ENCODE assay signal across 8 cellular contexts in genomic region chr11:20035701-20036601, GRCh38.
DNase-seq lines count a peak whose midpoint lies in the region; ATAC-seq, FAIRE-seq and TF ChIP-seq lines count a peak whose summit lies in the region.

No MANE protein-coding gene starts in this region.

- DNase-seq in HPDE6-E6E7 (ENCODE audit: extremely low spot score): peak; percentile 76
- peak; percentile 78 for DNase-seq in NCI-H748 (lab: John Stamatoyannopoulos, UW; ENCODE audit: unreplicated experiment)
- no peak for DNase-seq in endothelial cell of umbilical vein (ENCODE audit: low read depth, low spot score)
- DNase-seq in skeletal muscle cell (ENCODE audit: low read depth): peak; percentile 99
- no peak for DNase-seq in central memory CD4-positive, alpha-beta T cell
- no peak for DNase-seq in activated naive CD4-positive, alpha-beta T cell treated with anti-CD3 and anti-CD28 coated beads, Interleukin-2, amount 50 U/mL, for 72 hours (ENCODE audit: low spot score in 2 of 2)
- no peak for DNase-seq in mesendoderm

- H3K9me1 ChIP-seq in endothelial cell of umbilical vein (replicated peaks; ENCODE audit: control insufficient read depth, extremely low read depth, insufficient read depth, low read length): no peaks in the 10 kb centered on the region

- H4K5ac ChIP-seq in mesendoderm (ENCODE audit: low read length): no peak overlapping the region

- H3K4me2 ChIP-seq in endothelial cell of umbilical vein (ENCODE audit: insufficient read depth, low read length) (no peak overlapping the region), mesendoderm (ENCODE audit: low read length) (no peak overlapping the region)

- H4K8ac ChIP-seq in mesendoderm (ENCODE audit: low read depth, low read length): no peak overlapping the region

- no peak overlapping the region for H2BK5ac ChIP-seq in mesendoderm (ENCODE audit: low read length)

- H3K9me3 Mint-ChIP-seq in activated naive CD4-positive, alpha-beta T cell treated with anti-CD3 and anti-CD28 coated beads, Interleukin-2, amount 50 U/mL, for 72 hours: no peaks in the 10 kb centered on the region

- no peaks in the 10 kb centered on the region for H3K36me3 Mint-ChIP-seq in activated naive CD4-positive, alpha-beta T cell treated with anti-CD3 and anti-CD28 coated beads, Interleukin-2, amount 50 U/mL, for 72 hours

- peaks cover 6% of the 10 kb centered on the region for H3K79me1 ChIP-seq in mesendoderm (ENCODE audit: low read length)

- no peak for TF ChIP-seq POLR2A in endothelial cell of umbilical vein (IDR thresholded peaks at IDR 0.05; ENCODE audit: low read depth, low read length)

- dilution Hi-C loops in endothelial cell of umbilical vein (cut with MboI; ENCODE audit: extremely low pct_ligation_motif_present, low sequenced_read_pairs): no loop called here

- no peak overlapping the region for H3K27ac ChIP-seq in endothelial cell of umbilical vein (ENCODE audit: insufficient read depth, low read depth, low read length)
- no peak overlapping the region for H3K27ac ChIP-seq in mesendoderm (ENCODE audit: low read depth, low read length)

- H2BK15ac ChIP-seq in mesendoderm (replicated peaks; ENCODE audit: low read depth): no peak overlapping the region

- peak; percentile 70 for FAIRE-seq in endothelial cell of umbilical vein (lab: Jason Lieb, UNC)

- H3K4ac ChIP-seq in mesendoderm (ENCODE audit: low read depth, low read length): no peak overlapping the region

- no peak overlapping the region for H2AFZ ChIP-seq in endothelial cell of umbilical vein (ENCODE audit: low read depth, low read length)

- TF ChIP-seq CTCF in endothelial cell of umbilical vein (IDR thresholded peaks at IDR 0.05; ENCODE audit: extremely low read depth in 1 of 2, insufficient read depth in 1 of 2, low read depth in 1 of 2, low read length in 2 of 2): no peak

- no TSS peak for BruUV-seq in endothelial cell of umbilical vein (replicated peaks; lab: Mats Ljungman, UMichigan)

- POLR2A ChIA-PET in endothelial cell of umbilical vein (lab: Charles Lee): no interaction called here

- H3K4me1 ChIP-seq in endothelial cell of umbilical vein (ENCODE audit: control insufficient read depth, extremely low read depth, insufficient read depth, low read length) (no peaks in the 10 kb centered on the region), mesendoderm (ENCODE audit: control insufficient read depth, low read depth, low read length) (peaks cover 20% of the 10 kb centered on the region)

- peaks cover 0 to 4% of the 10 kb centered on the region in 2 experiments for H3K36me3 ChIP-seq in endothelial cell of umbilical vein (ENCODE audit: control insufficient read depth in 2 of 2, extremely low read depth in 1 of 2, insufficient read depth in 2 of 2, low read length in 2 of 2)
- H3K36me3 ChIP-seq in mesendoderm (ENCODE audit: control insufficient read depth, insufficient read depth, low read length): no peaks in the 10 kb centered on the region

- intact Hi-C loops in endothelial cell of umbilical vein (cut with micrococcal nuclease): no loop called here

- ATAC-seq in activated naive CD4-positive, alpha-beta T cell treated with anti-CD3 and anti-CD28 coated beads, Interleukin-2, amount 50 U/mL, for 72 hours: no peak
- no peak for ATAC-seq in GM21529 (IDR thresholded peaks at IDR 0.05; ENCODE audit: unreplicated experiment)

- no peak overlapping the region for H2BK120ac ChIP-seq in mesendoderm (ENCODE audit: low read depth, low read length)

- no peak overlapping the region for H3K27ac Mint-ChIP-seq in activated naive CD4-positive, alpha-beta T cell treated with anti-CD3 and anti-CD28 coated beads, Interleukin-2, amount 50 U/mL, for 72 hours

- CTCF ChIA-PET in endothelial cell of umbilical vein (lab: Charles Lee): interaction anchor here (1.1 to 1.6 kb wide), 4 partner anchors 12 to 96 kb away, joined by 3 to 8 read pairs (median 5); no protein-coding TSS in a partner anchor

- H3K18ac ChIP-seq in mesendoderm (ENCODE audit: low read length): no peak overlapping the region

- no peaks in the 10 kb centered on the region for H3K79me2 ChIP-seq in endothelial cell of umbilical vein (ENCODE audit: control insufficient read depth, insufficient read depth, low read length)
- H3K79me2 ChIP-seq in mesendoderm (ENCODE audit: control insufficient read depth, insufficient read depth, low read length): peaks cover 52% of the 10 kb centered on the region

- no peak overlapping the region for H2AK5ac ChIP-seq in mesendoderm (ENCODE audit: low read length)

- H3K56ac ChIP-seq in mesendoderm (ENCODE audit: low read length): no peak overlapping the region

- H3K27me3 ChIP-seq in endothelial cell of umbilical vein (ENCODE audit: control insufficient read depth in 2 of 2, insufficient read depth in 2 of 2, low read length in 2 of 2): no peaks in the 10 kb centered on the region
- no peaks in the 10 kb centered on the region for H3K27me3 ChIP-seq in mesendoderm (ENCODE audit: insufficient read depth, low read length, poor library complexity)

- no peaks in the 10 kb centered on the region for H3K9me3 ChIP-seq in endothelial cell of umbilical vein (replicated peaks; ENCODE audit: control insufficient read depth, insufficient read depth, low read length)

- H3K9ac ChIP-seq in endothelial cell of umbilical vein (replicated peaks; ENCODE audit: extremely low read depth, insufficient read depth, low read length) (no peak overlapping the region), mesendoderm (ENCODE audit: low read length) (no peak overlapping the region)

- H3K4me3 ChIP-seq in endothelial cell of umbilical vein (replicated peaks in 1 of 3; ENCODE audit: insufficient read depth in 1 of 3, low read depth in 1 of 3, low read length in 3 of 3) (no peak overlapping the region), skeletal muscle cell (ENCODE audit: low read depth, low read length) (no peak overlapping the region), mesendoderm (ENCODE audit: low read length) (no peak overlapping the region)

- WGBS in mesendoderm (ENCODE audit: extremely low coverage, insufficient coverage, low lambda C conversion rate): no CpG with 5 or more reads among the region's 15 CpGs

- no peak overlapping the region for H3K23ac ChIP-seq in mesendoderm (ENCODE audit: low read length)

- H4K20me1 ChIP-seq in endothelial cell of umbilical vein (replicated peaks; ENCODE audit: control insufficient read depth, extremely low read depth, insufficient read depth, low read length): no peaks in the 10 kb centered on the region

TF ChIP-seq in endothelial cell of umbilical vein, 7 proteins besides CTCF, POLR2A, EP300 and RAD21:
- TF ChIP-seq POLR2AphosphoS5 (IDR thresholded peaks at IDR 0.05; ENCODE audit: insufficient read depth, low read depth, low read length) (no peak), EZH2 (IDR thresholded peaks at IDR 0.05; ENCODE audit: borderline replicate concordance, low read depth, low read length, severe bottlenecking) (no peak), GATA2 (IDR thresholded peaks at IDR 0.05; ENCODE audit: insufficient read depth, insufficient read length, low read depth, low read length) (no peak), JUN (IDR thresholded peaks at IDR 0.05; ENCODE audit: borderline replicate concordance, insufficient read depth, insufficient read length, low read depth) (no peak), MAX (IDR thresholded peaks at IDR 0.05; ENCODE audit: insufficient read depth, insufficient read length) (no peak), MYC (IDR thresholded peaks at IDR 0.05; ENCODE audit: low read depth, low read length) (no peak), FOS (IDR thresholded peaks at IDR 0.05; ENCODE audit: borderline replicate concordance, insufficient read depth, low read length) (no peak)

Comparison
In these comparisons a context has a peak if more than half of its experiments do, and no peak if none do; other contexts are left out.
1. DNase-seq: peak in HPDE6-E6E7 (single experiment), NCI-H748 (single experiment) and skeletal muscle cell (single experiment); none in endothelial cell of umbilical vein (single experiment), central memory CD4-positive, alpha-beta T cell (single experiment), activated naive CD4-positive, alpha-beta T cell treated with anti-CD3 and anti-CD28 coated beads, Interleukin-2, amount 50 U/mL, for 72 hours (0 of 2) and mesendoderm (single experiment).